13 cellular contexts compared by ENCODE assay signal in genomic region chr12:6722863-6723262, GRCh38. TPM values are rescaled to one million over a fixed set of nuclear protein-coding genes. Genes with fewer than 3 reads are reported as not detected.
DNase-seq lines count a peak whose midpoint lies in the region; ATAC-seq, FAIRE-seq and TF ChIP-seq lines count a peak whose summit lies in the region.
"Had no signal": no experiment of that assay in that cellular context is flagged by ENCODE, and none has a peak within 500 bp of the region (broad histone marks: within the 10 kb centered on the region; RNA-seq: fewer than 3 reads in every experiment).

No MANE protein-coding gene starts in this region.

- WGBS in mammary epithelial cell (ENCODE audit: low coverage, missing lambda C conversion rate) = 100% methylated on average over 3 of the region's 3 CpGs

- H3K36me3 ChIP-seq in mammary epithelial cell (ENCODE audit: insufficient read depth, low read length) (no peaks in the 10 kb centered on the region), breast epithelium (peaks cover 1% of the 10 kb centered on the region), NT2/D1 (ENCODE audit: insufficient read depth, insufficient read length, low read length) (peaks cover 20% of the 10 kb centered on the region), endothelial cell of umbilical vein (ENCODE audit: control insufficient read depth in 2 of 2, extremely low read depth in 1 of 2, insufficient read depth in 2 of 2, low read length in 2 of 2) (no peaks in the 10 kb centered on the region)

- no peak overlapping the region for H3K27ac Mint-ChIP-seq in stimulated activated effector memory CD8-positive, alpha-beta T cell treated with anti-CD3 and anti-CD28 coated beads, Interleukin-12 subunit alpha, Interleukin-12 subunit beta, amount 100 ng/mL, for 72 hours

- H3K9ac ChIP-seq in mammary epithelial cell (ENCODE audit: insufficient read depth, low read length) (no peak overlapping the region), NT2/D1 (ENCODE audit: insufficient read length, low read depth) (peak overlapping the region; percentile 90), endothelial cell of umbilical vein (replicated peaks; ENCODE audit: extremely low read depth, insufficient read depth, low read length) (no peak overlapping the region)

- no peak for DNase-seq in mammary epithelial cell
- no peak for DNase-seq in breast epithelium (ENCODE audit: low spot score in 2 of 2)
- DNase-seq in NT2/D1 (ENCODE audit: low read depth, low spot score) = no peak
- DNase-seq in endothelial cell of umbilical vein (ENCODE audit: low read depth, low spot score) = no peak
- no peak for DNase-seq in stimulated activated effector memory CD8-positive, alpha-beta T cell treated with anti-CD3 and anti-CD28 coated beads, Interleukin-12 subunit alpha, Interleukin-12 subunit beta, amount 100 ng/mL, for 72 hours (ENCODE audit: low spot score in 2 of 2)
- no peak for DNase-seq in kidney glomerular epithelial cell (lab: John Stamatoyannopoulos, UW)
- DNase-seq in NCI-H1436 treated with DMSO at 0.1 percent for 48 hours (lab: John Stamatoyannopoulos, UW) = no peak
- DNase-seq in DMS153 (lab: John Stamatoyannopoulos, UW) = no peak
- DNase-seq: amniotic stem cell, NCI-H510A, SW 1271 had no signal

- peaks cover 26% of the 10 kb centered on the region for H3K36me3 Mint-ChIP-seq in stimulated activated effector memory CD8-positive, alpha-beta T cell treated with anti-CD3 and anti-CD28 coated beads, Interleukin-12 subunit alpha, Interleukin-12 subunit beta, amount 100 ng/mL, for 72 hours

- BruUV-seq in mammary epithelial cell (replicated peaks; lab: Mats Ljungman, UMichigan) (no TSS peak), endothelial cell of umbilical vein (replicated peaks; lab: Mats Ljungman, UMichigan) (no TSS peak)

- CTCF ChIA-PET in mammary epithelial cell (lab: Charles Lee; ENCODE audit: low non-redundant PET) = no interaction called here
- CTCF ChIA-PET in endothelial cell of umbilical vein (lab: Charles Lee) = interaction anchor here (0.7 to 1.8 kb wide), 5 partner anchors 33 to 257 kb away, joined by 3 to 12 read pairs (median 3); partner anchors contain the start of genes PTMS and ZNF384

- POLR2A ChIA-PET in endothelial cell of umbilical vein (lab: Charles Lee) = no interaction called here

- H3K4me3 ChIP-seq in mammary epithelial cell (replicated peaks in 1 of 3; ENCODE audit: insufficient read depth in 1 of 3, low read depth in 2 of 3, low read length in 3 of 3) (peak overlapping the region in 2 of 3 experiments; percentile 63 to 79), breast epithelium (no peak overlapping the region), NT2/D1 (ENCODE audit: insufficient read length, low read depth) (peak overlapping the region; percentile 73), endothelial cell of umbilical vein (replicated peaks in 1 of 3; ENCODE audit: insufficient read depth in 1 of 3, low read depth in 1 of 3, low read length in 3 of 3) (peak overlapping the region in 1 of 3 experiments; percentile 45)

- intact Hi-C loops in mammary epithelial cell (cut with micrococcal nuclease) = loop anchor here (10.0 kb wide), 1 partner anchor 58 kb away; the partner anchor contains the start of gene ING4
- intact Hi-C loops in breast epithelium (cut with DNase I; ENCODE audit: low total_unique reads) = loop anchor here (2.0 kb wide), 1 partner anchor 34 kb away; the partner anchor contains the start of gene ZNF384
- intact Hi-C loops in endothelial cell of umbilical vein (cut with micrococcal nuclease) = loop anchor here (1.0 kb wide), 1 partner anchor 106 kb away; no protein-coding TSS in a partner anchor

- TF ChIP-seq POLR2A in breast epithelium (IDR thresholded peaks at IDR 0.05) = no peak
- no peak for TF ChIP-seq POLR2A in endothelial cell of umbilical vein (IDR thresholded peaks at IDR 0.05; ENCODE audit: low read depth, low read length)

- peaks cover 21% of the 10 kb centered on the region for H3K4me1 Mint-ChIP-seq in stimulated activated effector memory CD8-positive, alpha-beta T cell treated with anti-CD3 and anti-CD28 coated beads, Interleukin-12 subunit alpha, Interleukin-12 subunit beta, amount 100 ng/mL, for 72 hours

- H3K4me2 ChIP-seq in mammary epithelial cell (ENCODE audit: insufficient read depth, low read depth, low read length) (peak overlapping the region; percentile 80), endothelial cell of umbilical vein (ENCODE audit: insufficient read depth, low read length) (peak overlapping the region; percentile 70)

- H3K4me3 Mint-ChIP-seq in stimulated activated effector memory CD8-positive, alpha-beta T cell treated with anti-CD3 and anti-CD28 coated beads, Interleukin-12 subunit alpha, Interleukin-12 subunit beta, amount 100 ng/mL, for 72 hours = peak overlapping the region; percentile 88

- H4K20me1 ChIP-seq in mammary epithelial cell (ENCODE audit: insufficient read depth, low read length) (no peaks in the 10 kb centered on the region), endothelial cell of umbilical vein (replicated peaks; ENCODE audit: control insufficient read depth, extremely low read depth, insufficient read depth, low read length) (no peaks in the 10 kb centered on the region)

- in situ Hi-C loops in mammary epithelial cell (cut with MboI; ENCODE audit: low sequenced_read_pairs in 2 of 2) = no loop called here

- ATAC-seq in stimulated activated effector memory CD8-positive, alpha-beta T cell treated with anti-CD3 and anti-CD28 coated beads, Interleukin-12 subunit alpha, Interleukin-12 subunit beta, amount 100 ng/mL, for 72 hours = no peak

- H3K9me3 Mint-ChIP-seq in stimulated activated effector memory CD8-positive, alpha-beta T cell treated with anti-CD3 and anti-CD28 coated beads, Interleukin-12 subunit alpha, Interleukin-12 subunit beta, amount 100 ng/mL, for 72 hours = no peaks in the 10 kb centered on the region

- no peak for TF ChIP-seq CTCF in mammary epithelial cell (conservative IDR thresholded peaks at IDR 0.05 in 1 of 2, IDR thresholded peaks at IDR 0.05 in 1 of 2; ENCODE audit: extremely low read depth in 1 of 2, insufficient read depth in 1 of 2, low read depth in 1 of 2, low read length in 2 of 2)
- no peak for TF ChIP-seq CTCF in breast epithelium (IDR thresholded peaks at IDR 0.05)
- no peak for TF ChIP-seq CTCF in endothelial cell of umbilical vein (IDR thresholded peaks at IDR 0.05; ENCODE audit: extremely low read depth in 1 of 2, insufficient read depth in 1 of 2, low read depth in 1 of 2, low read length in 2 of 2)

- dilution Hi-C loops in mammary epithelial cell (cut with HindIII; ENCODE audit: low sequenced_read_pairs) (no loop called here), endothelial cell of umbilical vein (cut with MboI; ENCODE audit: extremely low pct_ligation_motif_present, low sequenced_read_pairs) (no loop called here)

- H3K4me1 ChIP-seq in mammary epithelial cell (ENCODE audit: insufficient read depth, low read length) = peaks cover 6% of the 10 kb centered on the region
- H3K4me1 ChIP-seq in breast epithelium = peaks cover 6 to 7% of the 10 kb centered on the region in 2 donors
- H3K4me1 ChIP-seq in NT2/D1 (ENCODE audit: insufficient read depth, insufficient read length) = peaks cover 2% of the 10 kb centered on the region
- peaks cover 11% of the 10 kb centered on the region for H3K4me1 ChIP-seq in endothelial cell of umbilical vein (ENCODE audit: control insufficient read depth, extremely low read depth, insufficient read depth, low read length)

- FAIRE-seq in endothelial cell of umbilical vein (lab: Jason Lieb, UNC) = no peak

- no peaks in the 10 kb centered on the region for H3K9me1 ChIP-seq in endothelial cell of umbilical vein (replicated peaks; ENCODE audit: control insufficient read depth, extremely low read depth, insufficient read depth, low read length)

- H3K27ac ChIP-seq in mammary epithelial cell (ENCODE audit: insufficient read depth, low read depth, low read length) = no peak overlapping the region
- no peak overlapping the region for H3K27ac ChIP-seq in breast epithelium
- no peak overlapping the region for H3K27ac ChIP-seq in endothelial cell of umbilical vein (ENCODE audit: insufficient read depth, low read depth, low read length)

- no peaks in the 10 kb centered on the region for H3K27me3 ChIP-seq in mammary epithelial cell (ENCODE audit: insufficient read depth, low read length)
- no peaks in the 10 kb centered on the region for H3K27me3 ChIP-seq in breast epithelium
- no peaks in the 10 kb centered on the region for H3K27me3 ChIP-seq in NT2/D1 (ENCODE audit: insufficient read depth, insufficient read length)
- H3K27me3 ChIP-seq in endothelial cell of umbilical vein (ENCODE audit: control insufficient read depth in 2 of 2, insufficient read depth in 2 of 2, low read length in 2 of 2) = no peaks in the 10 kb centered on the region
- H3K27me3 ChIP-seq: right atrium auricular region had no signal

- H2AFZ ChIP-seq in mammary epithelial cell (ENCODE audit: low read depth, low read length) = no peak overlapping the region
- no peak overlapping the region for H2AFZ ChIP-seq in endothelial cell of umbilical vein (ENCODE audit: low read depth, low read length)

- H3K9me3 ChIP-seq in mammary epithelial cell (replicated peaks; ENCODE audit: insufficient read depth, low read length) (no peaks in the 10 kb centered on the region), breast epithelium (no peaks in the 10 kb centered on the region), NT2/D1 (ENCODE audit: insufficient read depth, low read length) (no peaks in the 10 kb centered on the region), endothelial cell of umbilical vein (replicated peaks; ENCODE audit: control insufficient read depth, insufficient read depth, low read length) (no peaks in the 10 kb centered on the region)
- H3K9me3 ChIP-seq: right atrium auricular region had no signal

- H3K79me2 ChIP-seq in mammary epithelial cell (ENCODE audit: insufficient read depth, low read length) = peaks cover 7% of the 10 kb centered on the region
- peaks cover 2% of the 10 kb centered on the region for H3K79me2 ChIP-seq in endothelial cell of umbilical vein (ENCODE audit: control insufficient read depth, insufficient read depth, low read length)

RNA-seq across cellular contexts. Expression of gene COPS7A, which starts 1.0 kb away (rescaled TPM):
- total RNA-seq in mammary epithelial cell = 10 to 100 TPM; 54.2 to 57.2 TPM
- polyA plus RNA-seq in mammary epithelial cell = 96.9 TPM
- polyA minus RNA-seq in mammary epithelial cell = 48.0 TPM
- 10 to 100 TPM; 52.1 to 72.2 (median 59.9) TPM for total RNA-seq in breast epithelium
- total RNA-seq in endothelial cell of umbilical vein = 36.5 and 41.1 TPM in 2 replicates
- 104 and 112 TPM in 2 replicates for polyA plus RNA-seq in endothelial cell of umbilical vein
- 85.3 and 85.9 TPM in 2 replicates for polyA plus RNA-seq in endothelial cell of umbilical vein (2011; cell fraction: cytosol; rRNA removed)
- 81.1 and 86.9 TPM in 2 replicates for polyA plus RNA-seq in endothelial cell of umbilical vein (2011; cell fraction: nucleus; rRNA removed)
- 42.2 and 52.7 TPM in 2 replicates for polyA plus RNA-seq in endothelial cell of umbilical vein (2012)
- polyA minus RNA-seq in endothelial cell of umbilical vein = 34.1 and 41.1 TPM in 2 replicates
- 16.7 TPM for polyA minus RNA-seq in endothelial cell of umbilical vein (2011; cell fraction: cytosol; rRNA and poly(A)+ RNA removed)
- 11.3 TPM in 2 replicates for polyA minus RNA-seq in endothelial cell of umbilical vein (2011; cell fraction: nucleus; rRNA and poly(A)+ RNA removed)

RNA-seq across cellular contexts. Expression of gene PIANP, which starts 22.2 kb away (rescaled TPM):
- total RNA-seq in mammary epithelial cell (not detected), breast epithelium (under 1 TPM in 2 of 3 donors, not detected in 1; 0.29 to 0.33 TPM), endothelial cell of umbilical vein (0.14 and 0.55 TPM in 2 replicates)
- polyA plus RNA-seq in mammary epithelial cell (not detected), endothelial cell of umbilical vein (0.08 and 0.10 TPM in 2 replicates)
- polyA minus RNA-seq in mammary epithelial cell (not detected), endothelial cell of umbilical vein (not detected in 2 replicates)
- polyA plus RNA-seq in endothelial cell of umbilical vein (2011; cell fraction: cytosol; rRNA removed) = 0.05 and 0.13 TPM in 2 replicates
- polyA plus RNA-seq in endothelial cell of umbilical vein (2011; cell fraction: nucleus; rRNA removed) = 0.08 TPM in 2 replicates
- 0.17 and 0.50 TPM in 2 replicates for polyA plus RNA-seq in endothelial cell of umbilical vein (2012)
- not detected for polyA minus RNA-seq in endothelial cell of umbilical vein (2011; cell fraction: cytosol; rRNA and poly(A)+ RNA removed)
- not detected in 2 replicates for polyA minus RNA-seq in endothelial cell of umbilical vein (2011; cell fraction: nucleus; rRNA and poly(A)+ RNA removed)
- total RNA-seq: lung microvascular endothelial cell, right atrium auricular region had no signal

RNA-seq across cellular contexts. Expression of gene MLF2, which starts 30.1 kb away (rescaled TPM):
- total RNA-seq in mammary epithelial cell (100 to 1,000 TPM; 233 to 294 TPM), breast epithelium (100 to 1,000 TPM; 130 to 168 (median 159) TPM), endothelial cell of umbilical vein (136 and 147 TPM in 2 replicates)
- polyA plus RNA-seq in mammary epithelial cell (425 TPM), endothelial cell of umbilical vein (306 and 319 TPM in 2 replicates)
- polyA minus RNA-seq in mammary epithelial cell (387 TPM), endothelial cell of umbilical vein (221 and 250 TPM in 2 replicates)
- 189 and 228 TPM in 2 replicates for polyA plus RNA-seq in endothelial cell of umbilical vein (2011; cell fraction: cytosol; rRNA removed)
- 119 and 136 TPM in 2 replicates for polyA plus RNA-seq in endothelial cell of umbilical vein (2011; cell fraction: nucleus; rRNA removed)
- 160 and 203 TPM in 2 replicates for polyA plus RNA-seq in endothelial cell of umbilical vein (2012)
- 55.0 TPM for polyA minus RNA-seq in endothelial cell of umbilical vein (2011; cell fraction: cytosol; rRNA and poly(A)+ RNA removed)
- polyA minus RNA-seq in endothelial cell of umbilical vein (2011; cell fraction: nucleus; rRNA and poly(A)+ RNA removed) = 43.1 and 46.8 TPM in 2 replicates

RNA-seq across cellular contexts. Expression of gene ZNF384, which starts 33.7 kb away (rescaled TPM):
- total RNA-seq in mammary epithelial cell = 10 to 100 TPM; 12.8 to 45.0 TPM
- 40.9 TPM for polyA plus RNA-seq in mammary epithelial cell
- polyA minus RNA-seq in mammary epithelial cell = 20.6 TPM
- total RNA-seq in breast epithelium = 10 to 100 TPM; 34.4 to 57.0 (median 49.5) TPM
- total RNA-seq in endothelial cell of umbilical vein = 52.8 and 58.5 TPM in 2 replicates
- polyA plus RNA-seq in endothelial cell of umbilical vein = 58.3 and 67.5 TPM in 2 replicates
- 50.6 and 51.3 TPM in 2 replicates for polyA plus RNA-seq in endothelial cell of umbilical vein (2011; cell fraction: cytosol; rRNA removed)
- 180 and 198 TPM in 2 replicates for polyA plus RNA-seq in endothelial cell of umbilical vein (2011; cell fraction: nucleus; rRNA removed)
- polyA plus RNA-seq in endothelial cell of umbilical vein (2012) = 48.8 and 55.5 TPM in 2 replicates
- 69.6 and 82.8 TPM in 2 replicates for polyA minus RNA-seq in endothelial cell of umbilical vein
- polyA minus RNA-seq in endothelial cell of umbilical vein (2011; cell fraction: cytosol; rRNA and poly(A)+ RNA removed) = 31.3 TPM
- 57.6 and 71.5 TPM in 2 replicates for polyA minus RNA-seq in endothelial cell of umbilical vein (2011; cell fraction: nucleus; rRNA and poly(A)+ RNA removed)

RNA-seq across cellular contexts. Expression of gene PTMS, which starts 43.3 kb away (rescaled TPM):
- total RNA-seq in mammary epithelial cell (100 to 1,000 TPM in 1 of 2 donors, 10 to 100 TPM in 1; 56.5 to 365 TPM), breast epithelium (100 to 1,000 TPM in 1 of 3 donors, 10 to 100 TPM in 2; 70.9 to 101 (median 85.8) TPM), endothelial cell of umbilical vein (518 and 555 TPM in 2 replicates)
- polyA plus RNA-seq in mammary epithelial cell (199 TPM), endothelial cell of umbilical vein (661 and 787 TPM in 2 replicates)
- polyA minus RNA-seq in mammary epithelial cell (356 TPM), endothelial cell of umbilical vein (264 and 340 TPM in 2 replicates)
- polyA plus RNA-seq in endothelial cell of umbilical vein (2011; cell fraction: cytosol; rRNA removed) = 356 and 357 TPM in 2 replicates
- 146 and 181 TPM in 2 replicates for polyA plus RNA-seq in endothelial cell of umbilical vein (2011; cell fraction: nucleus; rRNA removed)
- 327 and 655 TPM in 2 replicates for polyA plus RNA-seq in endothelial cell of umbilical vein (2012)
- 73.9 TPM for polyA minus RNA-seq in endothelial cell of umbilical vein (2011; cell fraction: cytosol; rRNA and poly(A)+ RNA removed)
- polyA minus RNA-seq in endothelial cell of umbilical vein (2011; cell fraction: nucleus; rRNA and poly(A)+ RNA removed) = 40.4 and 51.6 TPM in 2 replicates

Comparison
In these comparisons a context has a peak if more than half of its experiments do, and no peak if none do; other contexts are left out.
1. H3K4me3 ChIP-seq: peak in mammary epithelial cell (2 of 3) and NT2/D1 (single experiment); none in breast epithelium (0 of 3).